ENCODE assay signal across 11 cellular contexts in genomic region chr19:38676878-38677646, GRCh38. TPM values are rescaled to one million over a fixed set of nuclear protein-coding genes. Genes with fewer than 3 reads are reported as not detected.
DNase-seq lines count a peak whose midpoint lies in the region; ATAC-seq and TF ChIP-seq lines count a peak whose summit lies in the region.
"Had no signal": no experiment of that assay in that cellular context is flagged by ENCODE, and none has a peak within 500 bp of the region (broad histone marks: within the 10 kb centered on the region; RNA-seq: fewer than 3 reads in every experiment).

No MANE protein-coding gene starts in this region.

- POLR2A ChIA-PET in activated CD4-positive, alpha-beta T cell treated with anti-CD3 and anti-CD28 coated beads, Interleukin-2, amount 10 ng/mL, durations not matched to agents 7 days and 5 days (lab: Charles Lee) = no interaction called here

- CTCF ChIA-PET in activated CD4-positive, alpha-beta T cell treated with anti-CD3 and anti-CD28 coated beads, Interleukin-2, amount 10 ng/mL, durations not matched to agents 7 days and 5 days (lab: Charles Lee) = interaction anchor here (1.5 kb wide), 1 partner anchor 8 kb away, joined by 8 read pairs; no protein-coding TSS in a partner anchor

- peaks cover 80% of the 10 kb centered on the region for H3K4me1 Mint-ChIP-seq in activated CD4-positive, alpha-beta T cell treated with anti-CD3 and anti-CD28 coated beads, Interleukin-2, amount 10 ng/mL, durations not matched to agents 7 days and 5 days
- H3K4me1 Mint-ChIP-seq in chondrocyte (ENCODE audit: low read depth) = peaks cover 81% of the 10 kb centered on the region
- H3K4me1 Mint-ChIP-seq in mesothelial cell of epicardium = peaks cover 48% of the 10 kb centered on the region

- no peaks in the 10 kb centered on the region for H3K9me3 Mint-ChIP-seq in activated CD4-positive, alpha-beta T cell treated with anti-CD3 and anti-CD28 coated beads, Interleukin-2, amount 10 ng/mL, durations not matched to agents 7 days and 5 days
- no peaks in the 10 kb centered on the region for H3K9me3 Mint-ChIP-seq in chondrocyte (ENCODE audit: low read depth)
- H3K9me3 Mint-ChIP-seq in mesothelial cell of epicardium = no peaks in the 10 kb centered on the region

- H3K36me3 ChIP-seq in tibial nerve = peaks cover 0 to 5% (median 0%) of the 10 kb centered on the region in 3 donors

- H3K4me3 Mint-ChIP-seq in activated CD4-positive, alpha-beta T cell treated with anti-CD3 and anti-CD28 coated beads, Interleukin-2, amount 10 ng/mL, durations not matched to agents 7 days and 5 days = no peak overlapping the region
- H3K4me3 Mint-ChIP-seq in chondrocyte (ENCODE audit: unreplicated experiment) (peak overlapping the region; percentile 21), mesothelial cell of epicardium (no peak overlapping the region)

- DNase-seq in activated CD4-positive, alpha-beta T cell treated with anti-CD3 and anti-CD28 coated beads, Interleukin-2, amount 10 ng/mL, durations not matched to agents 7 days and 5 days = no peak
- no peak for DNase-seq in activated CD4-positive, alpha-beta T cell treated with anti-CD3 and anti-CD28 coated beads for 48 hours
- DNase-seq in chondrocyte (ENCODE audit: low spot score) (no peak), mesothelial cell of epicardium (ENCODE audit: low spot score in 2 of 2, unreplicated experiment in 2 of 2) (no peak), tibial nerve (ENCODE audit: low spot score in 2 of 2) (no peak), DMS153 (lab: John Stamatoyannopoulos, UW) (no peak)
- no peak for DNase-seq in stimulated activated naive CD4-positive, alpha-beta T cell treated with Interleukin-2 at 50 U/mL for 16 hours (lab: John Stamatoyannopoulos, UW)
- DNase-seq: amniotic stem cell, NCI-H2081 treated with DMSO at 0.1 percent for 48 hours, substantia nigra had no signal

- no peak overlapping the region for H3K4me3 ChIP-seq in tibial nerve

- 77 to 79% methylated on average over 11 of the region's 11 CpGs for WGBS in tibial nerve, 2 donors

- H3K27ac ChIP-seq in tibial nerve = peak overlapping the region in 3 of 4 donors; percentile 37 to 84 (median 80)

- H3K9me3 ChIP-seq in tibial nerve = no peaks in the 10 kb centered on the region

- TF ChIP-seq POLR2A in tibial nerve (IDR thresholded peaks at IDR 0.05) = no peak

- no peaks in the 10 kb centered on the region for H3K27me3 ChIP-seq in tibial nerve

- H3K27me3 Mint-ChIP-seq in activated CD4-positive, alpha-beta T cell treated with anti-CD3 and anti-CD28 coated beads, Interleukin-2, amount 10 ng/mL, durations not matched to agents 7 days and 5 days = no peaks in the 10 kb centered on the region
- H3K27me3 Mint-ChIP-seq in chondrocyte (ENCODE audit: low read depth) = no peaks in the 10 kb centered on the region
- H3K27me3 Mint-ChIP-seq in mesothelial cell of epicardium (ENCODE audit: low read depth) = no peaks in the 10 kb centered on the region

- no peak for TF ChIP-seq EP300 in tibial nerve (IDR thresholded peaks at IDR 0.05)

- ATAC-seq in activated CD4-positive, CD25-positive, alpha-beta regulatory T cell treated with anti-CD3 and anti-CD28 coated beads, Interleukin-2, amount 50 U/mL, for 24 hours = no peak

- H3K4me1 ChIP-seq in tibial nerve = peaks cover 0 to 87% (median 49%) of the 10 kb centered on the region in 4 donors

- TF ChIP-seq CTCF in chondrocyte (IDR thresholded peaks at IDR 0.05) = no peak
- no peak for TF ChIP-seq CTCF in mesothelial cell of epicardium (IDR thresholded peaks at IDR 0.05; ENCODE audit: unreplicated experiment)
- no peak for TF ChIP-seq CTCF in tibial nerve (IDR thresholded peaks at IDR 0.05)

- H3K36me3 Mint-ChIP-seq in activated CD4-positive, alpha-beta T cell treated with anti-CD3 and anti-CD28 coated beads, Interleukin-2, amount 10 ng/mL, durations not matched to agents 7 days and 5 days (ENCODE audit: low read depth) = peaks cover 31% of the 10 kb centered on the region
- H3K36me3 Mint-ChIP-seq in chondrocyte (ENCODE audit: low read depth) (peaks cover 17% of the 10 kb centered on the region), mesothelial cell of epicardium (peaks cover 9% of the 10 kb centered on the region)

- H3K27ac Mint-ChIP-seq in activated CD4-positive, alpha-beta T cell treated with anti-CD3 and anti-CD28 coated beads, Interleukin-2, amount 10 ng/mL, durations not matched to agents 7 days and 5 days = peak overlapping the region; percentile 70
- H3K27ac Mint-ChIP-seq in chondrocyte (ENCODE audit: unreplicated experiment) (peak overlapping the region; percentile 87), mesothelial cell of epicardium (peak overlapping the region; percentile 98)

RNA-seq across cellular contexts. Expression of gene ACTN4, which starts 29.6 kb away (rescaled TPM):
- 100 to 1,000 TPM; 337 to 354 TPM for total RNA-seq in activated CD4-positive, alpha-beta T cell treated with anti-CD3 and anti-CD28 coated beads, Interleukin-2, amount 10 ng/mL, durations not matched to agents 7 days and 5 days
- total RNA-seq in chondrocyte = 641 to 921 TPM (median 917 TPM) in 3 replicates
- total RNA-seq in mesothelial cell of epicardium = 452 to 469 TPM (median 460 TPM) in 3 replicates
- total RNA-seq in tibial nerve = 100 to 1,000 TPM; 342 to 463 (median 382) TPM

RNA-seq across cellular contexts. Expression of gene EIF3K, which starts 58.1 kb away (rescaled TPM):
- 100 to 1,000 TPM; 309 to 318 TPM for total RNA-seq in activated CD4-positive, alpha-beta T cell treated with anti-CD3 and anti-CD28 coated beads, Interleukin-2, amount 10 ng/mL, durations not matched to agents 7 days and 5 days
- total RNA-seq in chondrocyte (177 to 208 TPM (median 185 TPM) in 3 replicates), mesothelial cell of epicardium (198 to 213 TPM (median 201 TPM) in 3 replicates), tibial nerve (100 to 1,000 TPM; 326 to 534 (median 466) TPM)

RNA-seq across cellular contexts. Expression of gene MAP4K1, which starts 59.3 kb away (rescaled TPM):
- total RNA-seq in activated CD4-positive, alpha-beta T cell treated with anti-CD3 and anti-CD28 coated beads, Interleukin-2, amount 10 ng/mL, durations not matched to agents 7 days and 5 days = 100 to 1,000 TPM; 282 to 313 TPM
- 0.23 to 1.4 TPM (median 1.4 TPM) in 3 replicates for total RNA-seq in chondrocyte
- total RNA-seq in mesothelial cell of epicardium = 3.9 to 5.6 TPM (median 4.9 TPM) in 3 replicates
- total RNA-seq in tibial nerve = 10 to 100 TPM in 1 of 4 donors, 1 to 10 TPM in 3; 2.5 to 10.0 (median 8.8) TPM

Comparison
In these comparisons a context has a peak if more than half of its experiments do, and no peak if none do; other contexts are left out.
1. RNA of gene MAP4K1, which starts 59.3 kb away (total RNA-seq): 282 to 313 TPM in activated CD4-positive, alpha-beta T cell treated with anti-CD3 and anti-CD28 coated beads, Interleukin-2, amount 10 ng/mL, durations not matched to agents 7 days and 5 days; 2.5 to 10.0 TPM in tibial nerve, 3.9 to 5.6 TPM in mesothelial cell of epicardium and 0.23 to 1.4 TPM in chondrocyte; every median in the first group is over 10 times any median in the second.
2. Peak in every context shown above with its lines, with median percentiles within 50 percentile points of each other: H3K27ac Mint-ChIP-seq.